Comparison of ENCODE assay signal across 26 cellular contexts in genomic region chr13:28685892-28686291, GRCh38.
"Had no signal": no experiment of that assay in that cellular context is flagged by ENCODE, and none has a peak within 500 bp of the region (broad histone marks: within the 10 kb centered on the region; RNA-seq: fewer than 3 reads in every experiment).

No MANE protein-coding gene starts in this region.

- H3K4me3 ChIP-seq: adrenal gland, ascending aorta, lower lobe of right lung, smooth muscle cell, stomach, transverse colon had no signal

- H3K9me3 ChIP-seq: adrenal gland, transverse colon had no signal

- DNase-seq: activated CD4-positive, alpha-beta T cell treated with anti-CD3 and anti-CD28 coated beads, Interleukin-2, amount 10 ng/mL, durations not matched to agents 7 days and 5 days; activated CD4-positive, CD25-positive, alpha-beta regulatory T cell treated with anti-CD3 and anti-CD28 coated beads, Interleukin-2, amount 50 U/mL, for 72 hours; activated CD8-positive, alpha-beta T cell treated with anti-CD3 and anti-CD28 coated beads, Interleukin-2, amount 10 ng/mL, durations not matched to agents 7 days and 5 days; activated T-cell treated with anti-CD3 and anti-CD28 coated beads, Interleukin-2, amount 50 U/mL, for 1 hour; adrenal gland; brain microvascular endothelial cell; caudate nucleus; effector CD4-positive, alpha-beta T cell; foreskin melanocyte; immature natural killer cell; lower lobe of right lung; mesendoderm; naive B cell; nucleus accumbens; stimulated activated CD4-positive, alpha-beta T cell treated with anti-CD3 and anti-CD28 coated beads, Interleukin-15, amount 100 ng/mL, for 24 hours; stomach; transverse colon had no signal

- H3K27ac ChIP-seq: adrenal gland, ascending aorta, brain microvascular endothelial cell, lower lobe of right lung, stomach, transverse colon, VCaP had no signal

- H3K27me3 ChIP-seq: adrenal gland, ascending aorta, brain microvascular endothelial cell, stomach, transverse colon had no signal

- H3K36me3 ChIP-seq: adrenal gland, brain microvascular endothelial cell, lower lobe of right lung, transverse colon had no signal

- H3K4me1 ChIP-seq: adrenal gland, ascending aorta, lower lobe of right lung, stomach, transverse colon had no signal

- H3K4me2 ChIP-seq: smooth muscle cell had no signal

- ATAC-seq: activated CD8-positive, alpha-beta T cell treated with anti-CD3 and anti-CD28 coated beads, Interleukin-2, amount 10 ng/mL, durations not matched to agents 7 days and 5 days; activated T-helper 17 cell treated with anti-CD3 and anti-CD28 coated beads, Interleukin-2, amount 50 U/mL, for 72 hours; esophagus mucosa; left lobe of liver; sciatic nerve; stimulated activated memory B cell treated with anti-CD40 and anti-IgM and Interleukin-4, amounts not matched to agents 10 μg/mL and 1 μg/mL and 100 μg/mL, for 72 hours had no signal

- FAIRE-seq: urothelium cell line had no signal
